19 cellular contexts compared by ENCODE assay signal in genomic region chr9:108410161-108410560, GRCh38.
A peak's percentile ranks its signal among the peaks of the same experiment; 100 is the strongest.
DNase-seq lines count a peak whose midpoint lies in the region; ATAC-seq, FAIRE-seq and TF ChIP-seq lines count a peak whose summit lies in the region.
"Had no signal": no experiment of that assay in that cellular context is flagged by ENCODE, and none has a peak within 500 bp of the region (broad histone marks: within the 10 kb centered on the region; RNA-seq: fewer than 3 reads in every experiment).

No MANE protein-coding gene starts in this region.

- H3K4me1 ChIP-seq in HCT116 (ENCODE audit: control insufficient read depth in 1 of 2, insufficient read depth in 2 of 2, low read length in 2 of 2) (no peaks in the 10 kb centered on the region), osteoblast (ENCODE audit: insufficient read depth, low read length) (no peaks in the 10 kb centered on the region)
- no peaks in the 10 kb centered on the region for H3K4me1 ChIP-seq in naive thymus-derived CD4-positive, alpha-beta T cell (ENCODE audit: control insufficient read depth in 2 of 2, insufficient read depth in 2 of 2, low read length in 2 of 2)

- TF ChIP-seq POLR2A in HCT116 (IDR thresholded peaks at IDR 0.05; ENCODE audit: borderline replicate concordance, extremely low read depth, insufficient read depth, insufficient read length) = no peak

- peaks cover 0 to 27% (median 2%) of the 10 kb centered on the region in 11 donors for H3K9me3 Mint-ChIP-seq in naive thymus-derived CD4-positive, alpha-beta T cell

- H3K27ac Mint-ChIP-seq in naive thymus-derived CD4-positive, alpha-beta T cell = no peak overlapping the region
- H3K27ac Mint-ChIP-seq: CD8-positive, alpha-beta T cell had no signal

- peaks cover 0 to 7% (median 0%) of the 10 kb centered on the region in 5 donors for H3K36me3 Mint-ChIP-seq in naive thymus-derived CD4-positive, alpha-beta T cell
- H3K36me3 Mint-ChIP-seq: CD8-positive, alpha-beta T cell had no signal

- no peak overlapping the region for H3K9ac ChIP-seq in HCT116 (ENCODE audit: low read length)

- peak; percentile 59 for FAIRE-seq in RCC 7860 (lab: Jason Lieb, UNC)
- peak; percentile 43 for FAIRE-seq in colon (lab: Jason Lieb, UNC)
- FAIRE-seq: A204.1 had no signal

- H3K4me1 Mint-ChIP-seq in naive thymus-derived CD4-positive, alpha-beta T cell = no peaks in the 10 kb centered on the region

- no TSS peak for BruUV-seq in HCT116 (replicated peaks; lab: Mats Ljungman, UMichigan)

- no peaks in the 10 kb centered on the region for H3K27me3 Mint-ChIP-seq in naive thymus-derived CD4-positive, alpha-beta T cell

- H2AFZ ChIP-seq in HCT116 (ENCODE audit: low read depth, low read length, poor library complexity, severe bottlenecking) = no peak overlapping the region
- H2AFZ ChIP-seq in osteoblast (ENCODE audit: low read length) = no peak overlapping the region

- H3K79me2 ChIP-seq in HCT116 (ENCODE audit: insufficient read depth, low read length) (no peaks in the 10 kb centered on the region), osteoblast (ENCODE audit: insufficient read depth, low read length) (no peaks in the 10 kb centered on the region)

- RAD21 ChIA-PET in HCT116 (lab: Charles Lee; ENCODE audit: low non-redundant PET in 1 of 2, low total read pairs in 2 of 2, uncharacterized antibody in 2 of 2, unreplicated experiment in 2 of 2) = no interaction called here

- no peak for ATAC-seq in HCT116
- no peak for ATAC-seq in GM18909 (IDR thresholded peaks at IDR 0.05; ENCODE audit: poor library complexity, unreplicated experiment)
- ATAC-seq in naive thymus-derived CD4-positive, alpha-beta T cell = no peak
- ATAC-seq: CD8-positive, alpha-beta T cell; Right ventricle myocardium inferior had no signal

- POLR2A ChIA-PET in HCT116 (lab: Charles Lee) = no interaction called here
- POLR2A ChIA-PET in naive thymus-derived CD4-positive, alpha-beta T cell (lab: Charles Lee) = no interaction called here

- H3K4me2 ChIP-seq in HCT116 (ENCODE audit: low read length) (no peak overlapping the region), osteoblast (ENCODE audit: insufficient read depth, low read length) (no peak overlapping the region)

- no peak overlapping the region for H3K27ac ChIP-seq in HCT116 (ENCODE audit: low read depth, low read length)
- no peak overlapping the region for H3K27ac ChIP-seq in osteoblast (ENCODE audit: low read depth, low read length)
- H3K27ac ChIP-seq in naive thymus-derived CD4-positive, alpha-beta T cell (ENCODE audit: low read depth, low read length) = no peak overlapping the region
- H3K27ac ChIP-seq: SK-N-MC had no signal

- no peak for DNase-seq in HCT116 (ENCODE audit: low read depth, low spot score)
- no peak for DNase-seq in RCC 7860 (ENCODE audit: low spot score)
- DNase-seq in osteoblast (ENCODE audit: insufficient read length, low spot score, missing footprints) = no peak
- no peak for DNase-seq in DMS153 treated with DMSO at 0.1 percent for 48 hours (lab: John Stamatoyannopoulos, UW; ENCODE audit: unreplicated experiment)
- no peak for DNase-seq in GOT3 (lab: John Stamatoyannopoulos, UW)
- DNase-seq in naive thymus-derived CD4-positive, alpha-beta T cell = no peak
- DNase-seq: Calu3; CD8-positive, alpha-beta T cell; DMS79; KBM-7; NCI-H187; NCI-H2107; NCI-H510A; NCI-H748 treated with DMSO at 0.1 percent for 48 hours had no signal

- no peak overlapping the region for H3K4me3 Mint-ChIP-seq in naive thymus-derived CD4-positive, alpha-beta T cell
- H3K4me3 Mint-ChIP-seq: CD8-positive, alpha-beta T cell had no signal

- CTCF ChIA-PET in HCT116 (lab: Charles Lee) = interaction anchor here (1.1 to 1.5 kb wide), 2 partner anchors 24 to 157 kb away, joined by 4 to 5 read pairs; no protein-coding TSS in a partner anchor
- CTCF ChIA-PET in naive thymus-derived CD4-positive, alpha-beta T cell (lab: Charles Lee) = no interaction called here

- H4K20me1 ChIP-seq in HCT116 (ENCODE audit: insufficient read depth) (no peaks in the 10 kb centered on the region), osteoblast (ENCODE audit: insufficient read depth, low read length) (no peaks in the 10 kb centered on the region)

- H3K9me3 ChIP-seq in HCT116 (ENCODE audit: control insufficient read depth in 1 of 2, insufficient read depth in 1 of 2, low read depth in 1 of 2, low read length in 2 of 2) (no peaks in the 10 kb centered on the region), osteoblast (ENCODE audit: low read depth, low read length) (no peaks in the 10 kb centered on the region)
- H3K9me3 ChIP-seq in naive thymus-derived CD4-positive, alpha-beta T cell (ENCODE audit: control insufficient read depth in 2 of 3, low read length in 3 of 3) = no peaks in the 10 kb centered on the region

- H3K27me3 ChIP-seq in HCT116 (ENCODE audit: insufficient read depth, low read length) (no peaks in the 10 kb centered on the region), osteoblast (ENCODE audit: insufficient read depth, low read length) (no peaks in the 10 kb centered on the region)
- H3K27me3 ChIP-seq in naive thymus-derived CD4-positive, alpha-beta T cell (ENCODE audit: control insufficient read depth in 2 of 2, insufficient read depth in 2 of 2, low read length in 2 of 2) = no peaks in the 10 kb centered on the region

- H3K36me3 ChIP-seq in HCT116 (ENCODE audit: control insufficient read depth in 1 of 2, insufficient read depth in 2 of 2, low read length in 2 of 2) (no peaks in the 10 kb centered on the region), osteoblast (ENCODE audit: insufficient read depth, low read length) (no peaks in the 10 kb centered on the region)
- H3K36me3 ChIP-seq in naive thymus-derived CD4-positive, alpha-beta T cell (ENCODE audit: control insufficient read depth in 2 of 3, insufficient read depth in 3 of 3, low read length in 3 of 3) = no peaks in the 10 kb centered on the region

- no peak overlapping the region for H3K4me3 ChIP-seq in HCT116 (replicated peaks in 1 of 2; ENCODE audit: low read depth in 1 of 2, low read length in 2 of 2)
- no peak overlapping the region for H3K4me3 ChIP-seq in osteoblast (ENCODE audit: insufficient read depth, low read length)
- no peak overlapping the region for H3K4me3 ChIP-seq in naive thymus-derived CD4-positive, alpha-beta T cell (ENCODE audit: low read length)
- H3K4me3 ChIP-seq: SK-N-MC had no signal

- TF ChIP-seq RAD21 in HCT116 (IDR thresholded peaks at IDR 0.05; ENCODE audit: low read depth) = peak; percentile 28; the same call in 1 of the 2 replicates

- intact Hi-C loops in HCT116 (cut with micrococcal nuclease) = loop anchor here (10.0 kb wide), 1 partner anchor 355 kb away; no protein-coding TSS in a partner anchor
- intact Hi-C loops in naive thymus-derived CD4-positive, alpha-beta T cell (cut with micrococcal nuclease) = no loop called here

- TF ChIP-seq CTCF in HCT116 (IDR thresholded peaks at IDR 0.05 in 2 of 3, conservative IDR thresholded peaks at IDR 0.05 in 1 of 3; ENCODE audit: borderline replicate concordance in 1 of 3, insufficient read depth in 1 of 3, low read depth in 2 of 3, low read length in 2 of 3) (peak in 1 of 3 experiments; percentile 10; a peak in 1 of 6 replicates), osteoblast (IDR thresholded peaks at IDR 0.05; ENCODE audit: extremely low read depth, low read depth, low read length) (peak; percentile 35)

- no peaks in the 10 kb centered on the region for H3K9me2 ChIP-seq in HCT116 (ENCODE audit: insufficient read depth)

TF ChIP-seq in HCT116, 20 proteins besides CTCF, POLR2A, EP300 and RAD21 (continues in another document):
- TF ChIP-seq ZNF274 (IDR thresholded peaks at IDR 0.05; ENCODE audit: low read depth, low read length) (no peak), CEBPB (IDR thresholded peaks at IDR 0.05; ENCODE audit: low read depth) (no peak), ELF1 (IDR thresholded peaks at IDR 0.05; ENCODE audit: borderline replicate concordance, low read depth) (no peak), EGR1 (IDR thresholded peaks at IDR 0.05; ENCODE audit: low read depth) (no peak), ZFX (IDR thresholded peaks at IDR 0.05) (no peak), YY1 (IDR thresholded peaks at IDR 0.05; ENCODE audit: extremely low read depth, insufficient replicate concordance, low read depth, low read length) (no peak), POLR2AphosphoS5 (IDR thresholded peaks at IDR 0.05; ENCODE audit: low read depth, low read length) (no peak), TCF7L2 (IDR thresholded peaks at IDR 0.05; ENCODE audit: borderline replicate concordance, extremely low read depth, insufficient read depth, insufficient read length) (no peak), EZH2phosphoT487 (IDR thresholded peaks at IDR 0.05; ENCODE audit: borderline replicate concordance) (no peak), EZH2 (IDR thresholded peaks at IDR 0.05) (no peak), ATF3 (IDR thresholded peaks at IDR 0.05) (no peak)
- TF ChIP-seq, protein P1, sequence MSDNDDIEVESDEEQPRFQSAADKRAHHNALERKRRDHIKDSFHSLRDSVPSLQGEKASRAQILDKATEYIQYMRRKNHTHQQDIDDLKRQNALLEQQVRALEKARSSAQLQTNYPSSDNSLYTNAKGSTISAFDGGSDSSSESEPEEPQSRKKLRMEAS (IDR thresholded peaks at IDR 0.05) = no peak
